1 cellular context compared by ENCODE assay signal in genomic region chr2:101768480-101769077, GRCh38.
TF ChIP-seq lines count a peak whose summit lies in the region.

No MANE protein-coding gene starts in this region.

TF ChIP-seq in GM23338, 12 proteins besides CTCF, POLR2A, EP300 and RAD21 (continued from another document):
- TF ChIP-seq ZNF462 (CRISPR knock-in tag; IDR thresholded peaks at IDR 0.05) (no peak), ZNF114 (CRISPR knock-in tag; IDR thresholded peaks at IDR 0.05) (no peak), CREB1 (CRISPR knock-in tag; IDR thresholded peaks at IDR 0.05; ENCODE audit: low read depth) (no peak), ZNF331 (CRISPR knock-in tag; IDR thresholded peaks at IDR 0.05; ENCODE audit: low read depth) (no peak), NANOG (IDR thresholded peaks at IDR 0.05; ENCODE audit: borderline replicate concordance) (no peak), POLR2AphosphoS5 (IDR thresholded peaks at IDR 0.05; ENCODE audit: low read depth) (no peak), JUNB (IDR thresholded peaks at IDR 0.05; ENCODE audit: unreplicated experiment) (no peak), REST (IDR thresholded peaks at IDR 0.05; ENCODE audit: unreplicated experiment) (no peak)
